14 cellular contexts compared by ENCODE assay signal in the genomic region with DNA sequence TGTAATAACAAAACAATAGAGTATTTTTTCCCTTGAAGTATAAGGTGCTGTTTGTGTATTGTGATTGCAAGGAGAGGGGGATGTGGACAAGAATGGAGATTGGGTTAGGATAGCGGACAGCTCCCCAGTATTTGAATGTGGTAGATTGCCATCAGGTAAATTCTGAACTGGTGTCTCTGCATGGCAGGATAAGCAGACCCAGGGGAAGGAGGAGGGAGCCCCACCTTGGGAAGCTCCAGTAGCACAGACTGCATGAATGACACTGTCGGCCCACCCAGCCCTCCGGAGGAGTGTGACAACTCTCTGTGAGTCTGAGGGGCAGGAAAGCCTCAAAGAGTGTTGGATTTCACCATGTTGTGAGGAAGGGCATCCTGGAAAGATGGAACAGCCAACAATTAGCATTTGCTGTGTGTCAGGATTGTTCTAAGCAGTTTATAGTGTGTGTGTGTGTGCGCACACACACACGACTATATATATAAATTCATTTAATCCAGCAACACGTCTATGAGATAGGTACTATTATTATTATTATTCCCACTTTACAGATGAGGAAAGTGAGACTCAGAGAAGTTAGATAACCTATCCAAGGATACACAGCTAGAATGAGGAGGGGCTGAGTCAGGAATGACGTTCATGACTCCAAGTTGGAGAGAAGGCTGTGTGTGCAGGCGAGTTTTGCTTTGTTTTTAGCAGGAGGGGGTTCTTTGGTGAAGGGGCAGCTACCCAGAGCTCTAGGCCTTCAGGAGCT.
"Had no signal": no experiment of that assay in that cellular context is flagged by ENCODE, and none has a peak within 500 bp of the region (broad histone marks: within the 10 kb centered on the region; RNA-seq: fewer than 3 reads in every experiment).

No MANE protein-coding gene starts in this region.

- H3K36me3 Mint-ChIP-seq: memory B cell, T-cell had no signal

- H3K27me3 Mint-ChIP-seq: memory B cell, T-cell had no signal

- H3K36me3 ChIP-seq: ascending aorta, esophagus squamous epithelium, left lung, uterus had no signal

- H3K27ac Mint-ChIP-seq: activated naive CD4-positive, alpha-beta T cell treated with anti-CD3 and anti-CD28 coated beads for 36 hours; activated T-helper 2 cell treated with anti-CD3 and anti-CD28 coated beads, Interferon-gamma antibody, Interleukin-2, Interleukin-4, amounts not matched to agents 10 μg/mL and 5 μg/mL and 100 μg/mL, durations not matched to agents 14 hours and 24 hours and 36 hours; memory B cell; T-cell had no signal

- H3K9me3 ChIP-seq: ascending aorta, esophagus squamous epithelium, left lung, uterus had no signal

- H3K4me1 Mint-ChIP-seq: memory B cell, T-cell had no signal

- H3K4me3 ChIP-seq: ascending aorta, esophagus squamous epithelium, left lung, uterus had no signal

- H3K27me3 ChIP-seq: ascending aorta, esophagus squamous epithelium, left lung, uterus had no signal

- DNase-seq: activated CD4-positive, alpha-beta T cell treated with anti-CD3 and anti-CD28 coated beads for 1 hour; activated CD4-positive, alpha-beta T cell treated with anti-CD3 and anti-CD28 coated beads, Interleukin-2, amount 50 U/mL, for 4 hours; activated naive CD4-positive, alpha-beta T cell treated with anti-CD3 and anti-CD28 coated beads for 36 hours; esophagus squamous epithelium; hippocampal formation; stimulated activated CD4-positive, alpha-beta T cell treated with anti-CD3 and anti-CD28 coated beads, Interleukin-1b, Interleukin-23, amount 100 ng/mL, for 48 hours; T-cell; T-helper 9 cell; uterus had no signal

- H3K9me3 Mint-ChIP-seq: activated naive CD4-positive, alpha-beta T cell treated with anti-CD3 and anti-CD28 coated beads for 36 hours; activated T-helper 2 cell treated with anti-CD3 and anti-CD28 coated beads, Interferon-gamma antibody, Interleukin-2, Interleukin-4, amounts not matched to agents 10 μg/mL and 5 μg/mL and 100 μg/mL, durations not matched to agents 14 hours and 24 hours and 36 hours; memory B cell; T-cell had no signal

- ATAC-seq: left lung, sciatic nerve, T-cell had no signal

- H3K27ac ChIP-seq: ascending aorta, esophagus squamous epithelium, uterus had no signal

- H3K4me3 Mint-ChIP-seq: activated naive CD4-positive, alpha-beta T cell treated with anti-CD3 and anti-CD28 coated beads for 36 hours; memory B cell; T-cell had no signal

- H3K4me1 ChIP-seq: ascending aorta, esophagus squamous epithelium, left lung, uterus had no signal
